Comparison of ENCODE assay signal across 10 cellular contexts in the genomic region with DNA sequence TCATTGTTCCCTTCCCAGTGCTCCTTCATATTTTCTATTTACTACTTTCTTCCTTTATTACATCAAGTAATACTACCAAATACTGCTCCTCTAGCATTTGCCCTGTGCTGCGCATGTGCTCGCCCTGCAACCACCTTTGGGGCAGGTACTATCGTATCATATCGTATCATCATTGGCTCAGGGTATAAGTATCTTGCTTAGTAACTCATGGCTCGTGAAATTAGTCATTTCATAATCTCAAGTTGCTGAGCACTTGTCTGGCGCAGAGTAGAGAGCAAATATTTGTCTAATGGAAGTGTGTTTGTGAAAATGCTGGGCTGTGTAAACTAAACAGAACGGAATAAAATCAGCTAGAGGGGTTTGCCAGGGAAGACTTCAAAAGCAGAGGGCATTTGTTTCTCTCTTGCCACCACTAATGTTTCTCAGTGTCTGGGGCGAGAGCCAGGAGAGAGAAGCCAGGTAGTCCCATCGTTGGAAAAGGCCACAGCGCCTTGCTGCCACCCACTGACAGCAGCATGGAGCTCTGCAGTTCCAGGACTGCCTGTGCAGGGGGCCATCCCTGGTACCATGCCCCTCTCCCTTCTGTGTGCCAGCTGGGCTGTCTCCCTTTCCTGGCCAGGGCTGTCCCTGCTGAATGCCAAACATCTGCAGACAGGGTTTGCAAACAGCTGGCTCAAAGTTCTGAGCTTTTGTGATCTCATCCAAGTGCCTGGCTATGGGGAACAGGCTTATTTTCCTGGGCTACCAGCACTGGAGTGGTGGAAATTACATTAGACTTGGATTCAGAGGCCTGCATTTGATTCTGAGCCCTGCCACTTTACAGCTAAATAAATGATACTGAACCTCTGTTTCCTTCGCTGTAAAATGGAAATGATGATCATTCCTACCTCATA.
DNase-seq lines count a peak whose midpoint lies in the region; ATAC-seq and TF ChIP-seq lines count a peak whose summit lies in the region.
"Had no signal": no experiment of that assay in that cellular context is flagged by ENCODE, and none has a peak within 500 bp of the region (broad histone marks: within the 10 kb centered on the region; RNA-seq: fewer than 3 reads in every experiment).

No MANE protein-coding gene starts in this region.

- TF ChIP-seq CTCF in C4-2B (conservative IDR thresholded peaks at IDR 0.05) = peak; percentile 91
- no peak for TF ChIP-seq CTCF in GM13977 (IDR thresholded peaks at IDR 0.05; ENCODE audit: extremely low read depth, insufficient read depth, missing control alignments)

- peak overlapping the region; percentile 80 for H3K27ac ChIP-seq in C4-2B

- in situ Hi-C loops in GM13977 (cut with MboI; ENCODE audit: low pct_unique_long_range_greater_than_20kb, low sequenced_read_pairs, unreplicated experiment) = no loop called here

- no peak for ATAC-seq in GM21529 (IDR thresholded peaks at IDR 0.05; ENCODE audit: unreplicated experiment)

- DNase-seq in NCI-H2029 treated with DMSO at 0.1 percent for 48 hours (lab: John Stamatoyannopoulos, UW) (peak; percentile 100), cerebellar cortex (ENCODE audit: low spot score) (peak; percentile 42), medulla oblongata (ENCODE audit: extremely low spot score) (peak; percentile 42), GM13977 (ENCODE audit: low spot score) (no peak), GM19238 (ENCODE audit: insufficient read length, low spot score) (no peak)
- no peak for DNase-seq in stimulated activated CD4-positive, alpha-beta T cell treated with anti-CD3 and anti-CD28 coated beads, Interleukin-4, amount 100 ng/mL, for 4 hours
- DNase-seq: activated CD8-positive, alpha-beta memory T cell treated with anti-CD3 and anti-CD28 coated beads, Interleukin-2, amount 50 U/mL, for 4 hours; stimulated activated CD8-positive, alpha-beta memory T cell treated with anti-CD3 and anti-CD28 coated beads, Interleukin-4, amount 100 ng/mL, for 48 hours had no signal

Comparison
In these comparisons a context has a peak if more than half of its experiments do, and no peak if none do; other contexts are left out.
1. DNase-seq: peak in NCI-H2029 treated with DMSO at 0.1 percent for 48 hours (single experiment), cerebellar cortex (single experiment) and medulla oblongata (single experiment); none in GM13977 (single experiment), stimulated activated CD4-positive, alpha-beta T cell treated with anti-CD3 and anti-CD28 coated beads, Interleukin-4, amount 100 ng/mL, for 4 hours (0 of 2) and GM19238 (single experiment).